Comparison of ENCODE assay signal across 10 cellular contexts in the genomic region with DNA sequence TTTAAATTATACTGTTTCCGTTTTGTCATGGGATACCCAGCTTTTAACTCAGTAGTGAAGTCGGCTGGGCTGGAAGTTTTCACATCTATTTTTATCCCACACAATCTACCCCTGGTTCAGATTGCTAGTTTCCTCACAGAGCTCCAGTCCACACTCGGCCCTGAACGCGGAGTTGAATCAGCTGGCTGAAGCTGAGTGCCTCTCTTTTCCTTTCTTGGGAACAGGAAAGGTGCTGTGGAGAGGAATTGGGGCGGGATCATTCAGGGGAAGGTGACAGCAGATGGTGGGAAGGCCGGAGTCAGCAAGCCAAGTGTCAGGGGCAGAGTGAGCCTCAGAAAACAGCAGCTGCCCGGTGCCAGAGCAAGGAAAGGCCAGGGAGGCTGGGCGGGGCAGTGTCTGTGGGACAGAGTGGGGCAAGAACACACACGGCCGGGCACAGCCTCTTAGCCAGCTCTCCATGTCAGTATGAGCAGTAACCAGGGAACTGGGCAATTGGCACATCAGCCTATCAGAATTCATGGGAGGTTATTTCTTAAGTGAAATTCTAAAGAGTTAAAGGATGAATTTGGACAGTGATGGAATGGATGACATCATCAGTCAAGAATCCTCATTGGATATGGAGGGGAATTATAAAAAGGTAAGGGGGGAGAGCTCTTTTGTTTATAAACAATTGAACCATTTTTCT. TPM values are rescaled to one million over a fixed set of nuclear protein-coding genes. Genes with fewer than 3 reads are reported as not detected.
DNase-seq lines count a peak whose midpoint lies in the region; ATAC-seq and TF ChIP-seq lines count a peak whose summit lies in the region.
"Had no signal": no experiment of that assay in that cellular context is flagged by ENCODE, and none has a peak within 500 bp of the region (broad histone marks: within the 10 kb centered on the region; RNA-seq: fewer than 3 reads in every experiment).

No MANE protein-coding gene starts in this region.

- intact Hi-C loops in spleen (cut with DNase I; ENCODE audit: low total_unique reads), result no loop called here
- intact Hi-C loops in activated naive CD4-positive, alpha-beta T cell treated with anti-CD3 and anti-CD28 coated beads for 36 hours (cut with micrococcal nuclease), result no loop called here

- peaks cover 27% of the 10 kb centered on the region for H3K27me3 Mint-ChIP-seq in activated naive CD4-positive, alpha-beta T cell treated with anti-CD3 and anti-CD28 coated beads for 36 hours (ENCODE audit: low read depth)

- CTCF ChIA-PET in activated naive CD4-positive, alpha-beta T cell treated with anti-CD3 and anti-CD28 coated beads for 36 hours (lab: Charles Lee), result interaction anchor here (1.2 kb wide), 1 partner anchor 24 kb away, joined by 3 read pairs; no protein-coding TSS in a partner anchor

- H3K27ac ChIP-seq in spleen, result peak overlapping the region in 7 of 8 donors; percentile 74 to 87 (median 80)
- H3K27ac ChIP-seq: C4-2B, VCaP had no signal

- H3K27me3 ChIP-seq in iPS-15b (ENCODE audit: control insufficient read depth, insufficient read depth, low read length) (no peaks in the 10 kb centered on the region), spleen (replicated peaks in 1 of 7) (no peaks in the 10 kb centered on the region)

- H3K4me3 ChIP-seq in iPS-15b (ENCODE audit: low read depth, low read length) (no peak overlapping the region), spleen (peak overlapping the region in 3 of 8 donors; percentile 12 to 43 (median 16))

- H3K4me1 ChIP-seq in iPS-15b (ENCODE audit: control insufficient read depth, insufficient read depth, low read length), result peaks cover 23% of the 10 kb centered on the region
- peaks cover 10 to 73% (median 41%) of the 10 kb centered on the region in 6 donors for H3K4me1 ChIP-seq in spleen

- 15 to 18% (median 15%) methylated on average over 11 of the region's 11 CpGs for WGBS in spleen, 5 donors

- peak overlapping the region; percentile 49 for H3K9ac ChIP-seq in iPS-15b (ENCODE audit: low read depth, low read length)

- H3K27ac Mint-ChIP-seq in activated naive CD4-positive, alpha-beta T cell treated with anti-CD3 and anti-CD28 coated beads for 36 hours, result no peak overlapping the region

- no peaks in the 10 kb centered on the region for H3K9me3 Mint-ChIP-seq in activated naive CD4-positive, alpha-beta T cell treated with anti-CD3 and anti-CD28 coated beads for 36 hours

- H3K36me3 Mint-ChIP-seq in activated naive CD4-positive, alpha-beta T cell treated with anti-CD3 and anti-CD28 coated beads for 36 hours (ENCODE audit: low read depth), result no peaks in the 10 kb centered on the region

- H3K36me3 ChIP-seq in iPS-15b (ENCODE audit: control insufficient read depth, insufficient read depth, low read length), result no peaks in the 10 kb centered on the region
- H3K36me3 ChIP-seq in spleen, result no peaks in the 10 kb centered on the region

- H3K9me3 ChIP-seq in iPS-15b (ENCODE audit: control insufficient read depth, insufficient read depth, low read length), result no peaks in the 10 kb centered on the region
- H3K9me3 ChIP-seq in spleen, result no peaks in the 10 kb centered on the region

- DNase-seq in NCI-H510A treated with DMSO at 0.1 percent for 48 hours (lab: John Stamatoyannopoulos, UW) (peak; percentile 41), NCI-H510A (lab: John Stamatoyannopoulos, UW) (no peak), astrocyte of the hippocampus (ENCODE audit: low read depth, low spot score) (peak; percentile 87), spleen (peak; percentile 81)
- no peak for DNase-seq in activated naive CD4-positive, alpha-beta T cell treated with anti-CD3 and anti-CD28 coated beads for 36 hours
- DNase-seq in activated CD8-positive, alpha-beta memory T cell treated with anti-CD3 and anti-CD28 coated beads, Interleukin-2, amount 50 U/mL, for 48 hours, result no peak

- peaks cover 2% of the 10 kb centered on the region for H3K4me1 Mint-ChIP-seq in activated naive CD4-positive, alpha-beta T cell treated with anti-CD3 and anti-CD28 coated beads for 36 hours (ENCODE audit: low read depth)

- ATAC-seq in HG03439 (IDR thresholded peaks at IDR 0.05; ENCODE audit: unreplicated experiment), result no peak

- H3K4me3 Mint-ChIP-seq in activated naive CD4-positive, alpha-beta T cell treated with anti-CD3 and anti-CD28 coated beads for 36 hours, result no peak overlapping the region

- TF ChIP-seq CTCF in spleen (IDR thresholded peaks at IDR 0.05 in 8 of 11, conservative IDR thresholded peaks at IDR 0.05 in 3 of 11), result no peak

- TF ChIP-seq POLR2A in spleen (IDR thresholded peaks at IDR 0.05), result no peak

RNA-seq across cellular contexts. Expression of gene SCHIP1, which starts 13.3 kb away (rescaled TPM):
- 10 to 100 TPM in 1 of 7 donors, 1 to 10 TPM in 6; 1.7 to 10.8 (median 4.4) TPM for total RNA-seq in spleen
- polyA plus RNA-seq in spleen, result 1 to 10 TPM; 1.5 to 4.3 (median 1.7) TPM
- not detected for total RNA-seq in activated naive CD4-positive, alpha-beta T cell treated with anti-CD3 and anti-CD28 coated beads for 36 hours

Comparison
In these comparisons a context has a peak if more than half of its experiments do, and no peak if none do; other contexts are left out.
1. DNase-seq: peak in NCI-H510A treated with DMSO at 0.1 percent for 48 hours (single experiment), astrocyte of the hippocampus (single experiment) and spleen (single experiment); none in NCI-H510A (single experiment), activated naive CD4-positive, alpha-beta T cell treated with anti-CD3 and anti-CD28 coated beads for 36 hours (single experiment) and activated CD8-positive, alpha-beta memory T cell treated with anti-CD3 and anti-CD28 coated beads, Interleukin-2, amount 50 U/mL, for 48 hours (single experiment).